Comparison of ENCODE assay signal across 20 cellular contexts in genomic region chr20:59785118-59785959, GRCh38.
A peak's percentile ranks its signal among the peaks of the same experiment; 100 is the strongest.
DNase-seq lines count a peak whose midpoint lies in the region; ATAC-seq and TF ChIP-seq lines count a peak whose summit lies in the region.
"Had no signal": no experiment of that assay in that cellular context is flagged by ENCODE, and none has a peak within 500 bp of the region (broad histone marks: within the 10 kb centered on the region; RNA-seq: fewer than 3 reads in every experiment).

No MANE protein-coding gene starts in this region.

- no peaks in the 10 kb centered on the region for H3K9me3 ChIP-seq in right atrium auricular region
- peaks cover 0 to 6% (median 0%) of the 10 kb centered on the region in 11 donors for H3K9me3 ChIP-seq in heart right ventricle
- no peaks in the 10 kb centered on the region for H3K9me3 ChIP-seq in neural progenitor cell (ENCODE audit: low read depth)
- H3K9me3 ChIP-seq in mesenchymal stem cell (ENCODE audit: control insufficient read depth, low read length): no peaks in the 10 kb centered on the region
- H3K9me3 ChIP-seq in lower lobe of right lung: no peaks in the 10 kb centered on the region
- H3K9me3 ChIP-seq: MG63, Peyer's patch had no signal

- H3K4me1 Mint-ChIP-seq in neural progenitor cell: peaks cover 34% of the 10 kb centered on the region

- H3K4ac ChIP-seq in mesenchymal stem cell (ENCODE audit: low read depth in 1 of 2, low read length in 2 of 2): no peak overlapping the region

- no peak overlapping the region for H2BK120ac ChIP-seq in mesenchymal stem cell (ENCODE audit: low read depth, low read length)

- H3K14ac ChIP-seq in mesenchymal stem cell (ENCODE audit: low read length in 2 of 2): no peak overlapping the region

- H3K9me3 Mint-ChIP-seq in neural progenitor cell: no peaks in the 10 kb centered on the region

- H3K9ac ChIP-seq in neural progenitor cell (no peak overlapping the region), mesenchymal stem cell (ENCODE audit: low read length) (no peak overlapping the region)
- H3K9ac ChIP-seq: BLaER1 treated with 17β-estradiol and CSF1 and Interleukin-3, amounts not matched to agents 10 nM and 100 nM; GM23248 had no signal

- H3K4me2 ChIP-seq in neural progenitor cell (no peak overlapping the region), mesenchymal stem cell (ENCODE audit: low read length, poor library complexity, severe bottlenecking) (no peak overlapping the region)
- H3K4me2 ChIP-seq: BLaER1 treated with 17β-estradiol and CSF1 and Interleukin-3, amounts not matched to agents 10 nM and 100 nM had no signal

- WGBS in heart right ventricle, 2 donors: 66 to 75% methylated on average over 16 of the region's 16 CpGs
- 72% methylated on average over 13 of the region's 16 CpGs for WGBS in mesenchymal stem cell

- H3K36me3 ChIP-seq in right atrium auricular region: no peaks in the 10 kb centered on the region
- H3K36me3 ChIP-seq in heart right ventricle: no peaks in the 10 kb centered on the region
- no peaks in the 10 kb centered on the region for H3K36me3 ChIP-seq in neural progenitor cell
- no peaks in the 10 kb centered on the region for H3K36me3 ChIP-seq in mesenchymal stem cell (ENCODE audit: control insufficient read depth in 1 of 2, insufficient read depth in 2 of 2, low read depth in 1 of 2, low read length in 2 of 2)
- H3K36me3 ChIP-seq in lower lobe of right lung: no peaks in the 10 kb centered on the region
- H3K36me3 ChIP-seq: MG63, Peyer's patch had no signal

- H3K79me1 ChIP-seq in mesenchymal stem cell (replicated peaks; ENCODE audit: low read length, poor library complexity, severe bottlenecking): no peaks in the 10 kb centered on the region

- no peak overlapping the region for H3K23ac ChIP-seq in mesenchymal stem cell (ENCODE audit: low read length in 2 of 2)

- H3K18ac ChIP-seq in mesenchymal stem cell (ENCODE audit: low read depth in 1 of 2, low read length in 2 of 2): no peak overlapping the region

- H2AK5ac ChIP-seq in mesenchymal stem cell (ENCODE audit: low read length, severe bottlenecking): no peak overlapping the region

- TF ChIP-seq CTCF in right atrium auricular region (IDR thresholded peaks at IDR 0.05) (no peak), heart right ventricle (IDR thresholded peaks at IDR 0.05) (no peak), neural progenitor cell (IDR thresholded peaks at IDR 0.05) (no peak), lower lobe of right lung (IDR thresholded peaks at IDR 0.05) (no peak)

- H3K36me3 Mint-ChIP-seq in neural progenitor cell: no peaks in the 10 kb centered on the region

- peaks cover 7% of the 10 kb centered on the region for H3K27me3 Mint-ChIP-seq in neural progenitor cell (ENCODE audit: insufficient read depth, low read depth)

- intact Hi-C loops in heart right ventricle (cut with DNase I): loop anchor here in 2 of 10 donors (10.0 kb wide), 2 partner anchors 49 to 149 kb away; partner anchors contain the start of gene SYCP2 (in 1 of the 2)
- intact Hi-C loops in lower lobe of right lung (cut with DNase I): loop anchor here (10.0 kb wide), 1 partner anchor 59 kb away; no protein-coding TSS in a partner anchor

- no peaks in the 10 kb centered on the region for H4K20me1 ChIP-seq in neural progenitor cell (ENCODE audit: low read depth)

- H3F3A ChIP-seq in neural progenitor cell (ENCODE audit: low read depth): no peaks in the 10 kb centered on the region

- H3K4me3 ChIP-seq in right atrium auricular region: no peak overlapping the region
- H3K4me3 ChIP-seq in heart right ventricle: no peak overlapping the region
- H3K4me3 ChIP-seq in neural progenitor cell: no peak overlapping the region
- H3K4me3 ChIP-seq in mesenchymal stem cell (ENCODE audit: insufficient read depth in 1 of 2, low read depth in 1 of 2, low read length in 2 of 2): no peak overlapping the region
- H3K4me3 ChIP-seq in lower lobe of right lung: no peak overlapping the region
- H3K4me3 ChIP-seq: BLaER1 treated with 17β-estradiol and CSF1 and Interleukin-3, amounts not matched to agents 10 nM and 100 nM; GM23248; MG63; Peyer's patch had no signal

- H3K79me2 ChIP-seq in neural progenitor cell (ENCODE audit: low read depth): no peaks in the 10 kb centered on the region

- peak overlapping the region; percentile 21 for H3K4me3 Mint-ChIP-seq in neural progenitor cell

- H3K27me3 ChIP-seq in right atrium auricular region (no peaks in the 10 kb centered on the region), heart right ventricle (peaks cover 0 to 9% (median 0%) of the 10 kb centered on the region in 7 donors), neural progenitor cell (peaks cover 9% of the 10 kb centered on the region), mesenchymal stem cell (ENCODE audit: control insufficient read depth in 1 of 2, insufficient read depth in 1 of 2, low read length in 2 of 2) (peaks cover 0 to 49% of the 10 kb centered on the region in 2 experiments), lower lobe of right lung (ENCODE audit: low read depth) (peaks cover 10% of the 10 kb centered on the region)
- H3K27me3 ChIP-seq: BLaER1 treated with 17β-estradiol and CSF1 and Interleukin-3, amounts not matched to agents 10 nM and 100 nM; MG63; Peyer's patch had no signal

- no peak overlapping the region for H2BK5ac ChIP-seq in mesenchymal stem cell (ENCODE audit: low read depth, low read length, poor library complexity, severe bottlenecking)

- H3K4me1 ChIP-seq in right atrium auricular region (no peaks in the 10 kb centered on the region), heart right ventricle (no peaks in the 10 kb centered on the region), neural progenitor cell (peaks cover 4% of the 10 kb centered on the region), mesenchymal stem cell (ENCODE audit: control insufficient read depth, insufficient read depth, low read depth, low read length) (peaks cover 2% of the 10 kb centered on the region), lower lobe of right lung (no peaks in the 10 kb centered on the region)
- H3K4me1 ChIP-seq: Peyer's patch had no signal

- H2BK12ac ChIP-seq in mesenchymal stem cell (ENCODE audit: low read length in 2 of 2): no peak overlapping the region

- H2BK15ac ChIP-seq in mesenchymal stem cell (ENCODE audit: low read depth, poor library complexity, severe bottlenecking): no peak overlapping the region

- DNase-seq in right atrium auricular region (ENCODE audit: low spot score) (peak; percentile 34), heart right ventricle (no peak), ecto neural progenitor cell (ENCODE audit: low spot score) (peak; percentile 37), neural progenitor cell (ENCODE audit: low spot score) (no peak), mesenchymal stem cell (no peak), lower lobe of right lung (no peak), GF-D8 (lab: John Stamatoyannopoulos, UW) (no peak)
- DNase-seq: DMS 273 treated with DMSO at 0.1 percent for 48 hours, GDM1, GM23248, IMR-90, Karpas-422, MG63, NCI-H1092, NCI-H146, NCI-H2081, NCI-H510A treated with DMSO at 0.1 percent for 48 hours, Peyer's patch, SHP77 had no signal

- H4K91ac ChIP-seq in mesenchymal stem cell (ENCODE audit: low read length): no peak overlapping the region

- H3K27ac ChIP-seq in right atrium auricular region (no peak overlapping the region), heart right ventricle (no peak overlapping the region), neural progenitor cell (no peak overlapping the region), mesenchymal stem cell (ENCODE audit: low read length, poor library complexity, severe bottlenecking) (no peak overlapping the region), lower lobe of right lung (no peak overlapping the region)
- H3K27ac ChIP-seq: BLaER1 treated with 17β-estradiol and CSF1 and Interleukin-3, amounts not matched to agents 10 nM and 100 nM; GM23248; Peyer's patch had no signal

- no peak overlapping the region for H4K8ac ChIP-seq in mesenchymal stem cell (ENCODE audit: low read length)

- H3K27ac Mint-ChIP-seq in neural progenitor cell: no peak overlapping the region

- H2AFZ ChIP-seq in neural progenitor cell (replicated peaks) (no peak overlapping the region), mesenchymal stem cell (ENCODE audit: low read depth, low read length) (no peak overlapping the region)
- H2AFZ ChIP-seq: GM23248 had no signal

- no peak for ATAC-seq in heart right ventricle
- ATAC-seq in lower lobe of right lung: no peak

Comparison
In these comparisons a context has a peak if more than half of its experiments do, and no peak if none do; other contexts are left out.
1. DNase-seq: peak in right atrium auricular region (single experiment) and ecto neural progenitor cell (single experiment); none in heart right ventricle (0 of 2), neural progenitor cell (single experiment), mesenchymal stem cell (single experiment), lower lobe of right lung (single experiment) and GF-D8 (single experiment).